ENCODE assay signal across 8 cellular contexts in genomic region chr20:1503564-1504227, GRCh38. TPM values are rescaled to one million over a fixed set of nuclear protein-coding genes. Genes with fewer than 3 reads are reported as not detected.
DNase-seq lines count a peak whose midpoint lies in the region; ATAC-seq, FAIRE-seq and TF ChIP-seq lines count a peak whose summit lies in the region.

No MANE protein-coding gene starts in this region.

- H3K4me2 ChIP-seq in A549, result no peak overlapping the region

- no peak overlapping the region for H3K27ac ChIP-seq in A549
- no peak overlapping the region for H3K27ac ChIP-seq in spleen

- peak; percentile 99 for FAIRE-seq in A549 (lab: Jason Lieb, UNC)

- WGBS in A549 (ENCODE audit: missing lambda C conversion rate), result under 1% methylated on average over 8 of the region's 8 CpGs
- 2 to 4% (median 2%) methylated on average over 8 of the region's 8 CpGs for WGBS in spleen, 5 donors

- no peak for TF ChIP-seq POLR2A in A549 (IDR thresholded peaks at IDR 0.05; ENCODE audit: low read length)
- no peak for TF ChIP-seq POLR2A in spleen (IDR thresholded peaks at IDR 0.05)

- H3K4me1 ChIP-seq in A549 (peaks cover 9% of the 10 kb centered on the region; the same call in 1 of the 3 replicates), spleen (peaks cover 0 to 11% (median 6%) of the 10 kb centered on the region in 6 donors)

- TF ChIP-seq RAD21 in A549 (conservative IDR thresholded peaks at IDR 0.05 in 1 of 2, IDR thresholded peaks at IDR 0.05 in 1 of 2), result peak; percentile 98 to 99

- no peak overlapping the region for H3K4me3 ChIP-seq in A549
- H3K4me3 ChIP-seq in astrocyte of the cerebellum (ENCODE audit: low read depth, low read length), result no peak overlapping the region
- H3K4me3 ChIP-seq in spleen, result no peak overlapping the region

- POLR2A ChIA-PET in A549 (lab: Yijun Ruan, JAX), result interaction anchor here (0.7 to 1.5 kb wide), 3 partner anchors 37 to 273 kb away, joined by 3 to 7 read pairs (median 3); partner anchors contain the start of gene NSFL1C

- H3K9me3 ChIP-seq in A549, result peaks cover 8% of the 10 kb centered on the region; the same call in 1 of the 3 replicates
- peaks cover 0 to 5% (median 0%) of the 10 kb centered on the region in 8 donors for H3K9me3 ChIP-seq in spleen

- no peaks in the 10 kb centered on the region for H3K36me3 ChIP-seq in spleen

- TF ChIP-seq CTCF in A549 (IDR thresholded peaks at IDR 0.05) (peak; percentile 100), astrocyte of the cerebellum (IDR thresholded peaks at IDR 0.05; ENCODE audit: low read depth, low read length, missing control alignments) (peak; percentile 100), spleen (IDR thresholded peaks at IDR 0.05 in 8 of 11, conservative IDR thresholded peaks at IDR 0.05 in 3 of 11) (peak; percentile 92 to 99 (median 98))

- in situ Hi-C loops in astrocyte of the cerebellum (cut with HindIII; ENCODE audit: low sequenced_read_pairs), result no loop called here

- CTCF ChIA-PET in A549 (lab: Yijun Ruan, JAX), result interaction anchor here (0.5 to 9.9 kb wide), 98 partner anchors 8 to 1261 kb away, joined by 3 to 306 read pairs (median 5); partner anchors contain the start of genes NSFL1C and SIRPB2

- no peak for TF ChIP-seq EP300 in A549 (IDR thresholded peaks at IDR 0.05)

- DNase-seq in A549 (ENCODE audit: low read depth in 1 of 2, low spot score in 1 of 2) (peak; percentile 95), NCI-H2029 treated with DMSO at 0.1 percent for 48 hours (lab: John Stamatoyannopoulos, UW) (peak; percentile 65), T-helper 9 cell (peak; percentile 51), astrocyte of the cerebellum (ENCODE audit: low read depth) (peak; percentile 82), hippocampal formation (lab: John Stamatoyannopoulos, UW) (peak; percentile 49 to 84), spleen (peak; percentile 87)

- H3K27me3 ChIP-seq in spleen (replicated peaks in 1 of 7), result peaks cover 0 to 39% (median 0%) of the 10 kb centered on the region in 7 donors

- ATAC-seq in A549 (peak; percentile 98 to 100), GM18520 (IDR thresholded peaks at IDR 0.05; ENCODE audit: unreplicated experiment) (peak; percentile 95), HG03045 (IDR thresholded peaks at IDR 0.05; ENCODE audit: unreplicated experiment) (peak; percentile 84)

- intact Hi-C loops in spleen (cut with DNase I; ENCODE audit: low total_unique reads), result no loop called here

TF ChIP-seq in A549, 52 proteins besides CTCF, POLR2A, EP300 and RAD21:
- TF ChIP-seq NR3C1 (IDR thresholded peaks at IDR 0.05), result no peak
- no peak for TF ChIP-seq FOSL2 (IDR thresholded peaks at IDR 0.05)
- 0 out of 2 replicates have a peak, but pooled peaks have one; percentile 24 for TF ChIP-seq FOSL2 (CRISPR knock-in tag; IDR thresholded peaks at IDR 0.05)
- no peak for TF ChIP-seq JUN (IDR thresholded peaks at IDR 0.05)
- TF ChIP-seq EHF (CRISPR knock-in tag; IDR thresholded peaks at IDR 0.05), result no peak
- no peak for TF ChIP-seq NFE2L2 (conservative IDR thresholded peaks at IDR 0.05; ENCODE audit: low read length)
- TF ChIP-seq RFX5 (IDR thresholded peaks at IDR 0.05), result no peak
- no peak for TF ChIP-seq REST (IDR thresholded peaks at IDR 0.05)
- no peak for TF ChIP-seq GATA3 (IDR thresholded peaks at IDR 0.05; ENCODE audit: borderline replicate concordance)
- no peak for TF ChIP-seq ZFP36 (IDR thresholded peaks at IDR 0.05; ENCODE audit: borderline replicate concordance, partially characterized antibody)
- TF ChIP-seq HMGXB4 (CRISPR knock-in tag; IDR thresholded peaks at IDR 0.05; ENCODE audit: borderline replicate concordance), result no peak
- peak; percentile 97 for TF ChIP-seq SMC3 (IDR thresholded peaks at IDR 0.05)
- peak; percentile 53; the same call in 1 of the 2 replicates for TF ChIP-seq MAX (IDR thresholded peaks at IDR 0.05)
- TF ChIP-seq CHD2 (IDR thresholded peaks at IDR 0.05; ENCODE audit: low read length, partially characterized antibody), result no peak
- TF ChIP-seq USF2 (IDR thresholded peaks at IDR 0.05), result no peak

RNA-seq across cellular contexts. Expression of gene SIRPB2, which starts 12.5 kb away (rescaled TPM):
- polyA plus RNA-seq in A549 (2011; rRNA removed) (not detected in 2 replicates), A549 (2017; fragmentation: RNase III; extraction: RNeasy Plus Mini Kit Qiagen cat#74134 plus additional on column Dnase treatment) (not detected in 3 replicates), spleen (1 to 10 TPM; 2.1 to 4.7 (median 2.2) TPM)
- polyA plus RNA-seq in A549 (2012; cell fraction: cytosol; rRNA removed), result not detected in 2 replicates
- polyA plus RNA-seq in A549 (2012; cell fraction: nucleus; rRNA removed), result not detected in 2 replicates
- not detected in 2 replicates for polyA minus RNA-seq in A549 (2011; rRNA and poly(A)+ RNA removed)
- 10 to 100 TPM; 27.3 to 92.2 (median 42.1) TPM for total RNA-seq in spleen

RNA-seq across cellular contexts. Expression of gene NSFL1C, which starts 37.0 kb away (rescaled TPM):
- 53.2 and 56.6 TPM in 2 replicates for polyA plus RNA-seq in A549 (2011; rRNA removed)
- polyA plus RNA-seq in A549 (2012; cell fraction: cytosol; rRNA removed), result 44.0 and 54.8 TPM in 2 replicates
- 46.1 and 64.4 TPM in 2 replicates for polyA plus RNA-seq in A549 (2012; cell fraction: nucleus; rRNA removed)
- 117 to 136 TPM (median 125 TPM) in 3 replicates for polyA plus RNA-seq in A549 (2017; fragmentation: RNase III; extraction: RNeasy Plus Mini Kit Qiagen cat#74134 plus additional on column Dnase treatment)
- 32.6 and 45.7 TPM in 2 replicates for polyA minus RNA-seq in A549 (2011; rRNA and poly(A)+ RNA removed)
- total RNA-seq in spleen, result 10 to 100 TPM; 64.9 to 88.5 (median 71.8) TPM
- 10 to 100 TPM; 37.1 to 51.2 (median 41.7) TPM for polyA plus RNA-seq in spleen

RNA-seq across cellular contexts. Expression of gene SIRPD, which starts 53.8 kb away (rescaled TPM):
- polyA plus RNA-seq in A549 (2011; rRNA removed) (not detected in 2 replicates), A549 (2017; fragmentation: RNase III; extraction: RNeasy Plus Mini Kit Qiagen cat#74134 plus additional on column Dnase treatment) (not detected in 3 replicates), spleen (1 to 10 TPM in 1 of 3 donors, under 1 TPM in 2; 0.24 to 1.0 (median 0.93) TPM)
- polyA plus RNA-seq in A549 (2012; cell fraction: cytosol; rRNA removed), result not detected in 2 replicates
- polyA plus RNA-seq in A549 (2012; cell fraction: nucleus; rRNA removed), result not detected in 2 replicates
- polyA minus RNA-seq in A549 (2011; rRNA and poly(A)+ RNA removed), result not detected in 2 replicates
- 1 to 10 TPM in 6 of 7 donors, under 1 TPM in 1; 0.72 to 8.2 (median 2.6) TPM for total RNA-seq in spleen
